Comparison of ENCODE assay signal across 13 cellular contexts in genomic region chr19:6018786-6019185, GRCh38. TPM values are rescaled to one million over a fixed set of nuclear protein-coding genes. Genes with fewer than 3 reads are reported as not detected.
DNase-seq lines count a peak whose midpoint lies in the region; TF ChIP-seq lines count a peak whose summit lies in the region.
"Had no signal": no experiment of that assay in that cellular context is flagged by ENCODE, and none has a peak within 500 bp of the region (broad histone marks: within the 10 kb centered on the region; RNA-seq: fewer than 3 reads in every experiment).

No MANE protein-coding gene starts in this region.

- H3K27me3 ChIP-seq in stomach, result no peaks in the 10 kb centered on the region
- H3K27me3 ChIP-seq: BLaER1, vagina had no signal

- 77 to 89% (median 79%) methylated on average over 9 to 10 of the region's 10 CpGs for WGBS in stomach, 5 donors

- H3K4me1 ChIP-seq in OCI-LY7 (ENCODE audit: insufficient read depth, low read length, poor library complexity, severe bottlenecking), result no peaks in the 10 kb centered on the region
- peaks cover 18 to 37% (median 29%) of the 10 kb centered on the region in 4 donors for H3K4me1 ChIP-seq in stomach

- no peak for TF ChIP-seq EP300 in stomach (IDR thresholded peaks at IDR 0.05)

- H2AFZ ChIP-seq in OCI-LY7 (ENCODE audit: low read length), result no peak overlapping the region

- H3K79me2 ChIP-seq in OCI-LY7 (ENCODE audit: insufficient read depth, low read depth, low read length), result no peaks in the 10 kb centered on the region

- BruUV-seq in OCI-LY7 (replicated peaks; lab: Mats Ljungman, UMichigan), result no TSS peak

- CTCF ChIA-PET in OCI-LY7 (lab: Charles Lee; ENCODE audit: unreplicated experiment), result no interaction called here

- TF ChIP-seq POLR2A in stomach (IDR thresholded peaks at IDR 0.05), result no peak

- no peaks in the 10 kb centered on the region for H3K9me3 ChIP-seq in OCI-LY7 (ENCODE audit: low read length)
- no peaks in the 10 kb centered on the region for H3K9me3 ChIP-seq in stomach
- H3K9me3 ChIP-seq: BLaER1, vagina had no signal

- H3K27ac ChIP-seq in OCI-LY7 (ENCODE audit: low read depth, low read length, poor library complexity, severe bottlenecking) (no peak overlapping the region), stomach (no peak overlapping the region)
- H3K27ac ChIP-seq: BLaER1, skin epidermis, vagina had no signal

- DNase-seq in stimulated activated CD4-positive, alpha-beta T cell treated with anti-CD3 and anti-CD28 coated beads, Interleukin-15, amount 100 ng/mL, for 24 hours, result peak; percentile 25
- no peak for DNase-seq in stimulated activated CD4-positive, alpha-beta T cell treated with anti-CD3 and anti-CD28 coated beads, Interleukin-1b, Interleukin-23, amount 100 ng/mL, for 48 hours
- DNase-seq in OCI-LY7 (ENCODE audit: low spot score), result peak; percentile 54
- no peak for DNase-seq in fibroblast of villous mesenchyme (ENCODE audit: low read depth)
- DNase-seq in NCI-H526 treated with DMSO at 0.1 percent for 48 hours (lab: John Stamatoyannopoulos, UW), result no peak
- DNase-seq in UCSD-AML1 (lab: John Stamatoyannopoulos, UW; ENCODE audit: unreplicated experiment), result no peak
- DNase-seq in stomach, result no peak
- no peak for DNase-seq in AG08396 (ENCODE audit: low spot score)
- DNase-seq: naive B cell, NCI-H1417 treated with DMSO at 0.1 percent for 48 hours had no signal

- no peak overlapping the region for H3K4me3 ChIP-seq in OCI-LY7 (ENCODE audit: low read depth, low read length, poor library complexity, severe bottlenecking)
- H3K4me3 ChIP-seq in fibroblast of villous mesenchyme (ENCODE audit: low read depth, low read length), result no peak overlapping the region
- H3K4me3 ChIP-seq in stomach, result no peak overlapping the region
- H3K4me3 ChIP-seq: BLaER1, skin epidermis, vagina had no signal

- POLR2A ChIA-PET in OCI-LY7 (lab: Charles Lee), result no interaction called here

- H4K20me1 ChIP-seq in OCI-LY7 (ENCODE audit: insufficient read depth, low read length), result no peaks in the 10 kb centered on the region
- H4K20me1 ChIP-seq: BLaER1 had no signal

- no peak overlapping the region for H3K4me2 ChIP-seq in OCI-LY7 (ENCODE audit: low read length)
- H3K4me2 ChIP-seq: BLaER1 had no signal

- TF ChIP-seq CTCF in OCI-LY7 (conservative IDR thresholded peaks at IDR 0.05; ENCODE audit: low read length), result peak; percentile 76
- TF ChIP-seq CTCF in fibroblast of villous mesenchyme (IDR thresholded peaks at IDR 0.05; ENCODE audit: insufficient read depth, low read depth, low read length), result peak; percentile 33
- TF ChIP-seq CTCF in stomach (IDR thresholded peaks at IDR 0.05), result no peak

- intact Hi-C loops in OCI-LY7 (cut with micrococcal nuclease; ENCODE audit: unreplicated experiment) (no loop called here), stomach (cut with DNase I; ENCODE audit: low total_unique reads) (no loop called here)

- no peaks in the 10 kb centered on the region for H3K36me3 ChIP-seq in OCI-LY7 (ENCODE audit: insufficient read depth, low read length)
- peaks cover 0 to 16% (median 7%) of the 10 kb centered on the region in 4 donors for H3K36me3 ChIP-seq in stomach
- H3K36me3 ChIP-seq: BLaER1, vagina had no signal

- no peaks in the 10 kb centered on the region for H3K9me2 ChIP-seq in OCI-LY7 (ENCODE audit: insufficient read depth, low read length)

RNA-seq across cellular contexts. Expression of gene RANBP3, which starts 40.8 kb away (rescaled TPM):
- total RNA-seq in OCI-LY7 (2014; rRNA removed; shearing (Covaris generic)), result 63.7 and 74.3 TPM in 2 replicates
- total RNA-seq in OCI-LY7 (2022) (90.2 and 99.9 TPM in 2 replicates), fibroblast of villous mesenchyme (45.8 and 47.4 TPM in 2 replicates), stomach (100 to 1,000 TPM in 2 of 5 donors, 10 to 100 TPM in 3; 28.6 to 235 (median 85.9) TPM)
- 10 to 100 TPM; 27.7 to 34.4 (median 31.2) TPM for polyA plus RNA-seq in stomach

Comparison
In these comparisons a context has a peak if more than half of its experiments do, and no peak if none do; other contexts are left out.
1. DNase-seq: peak in stimulated activated CD4-positive, alpha-beta T cell treated with anti-CD3 and anti-CD28 coated beads, Interleukin-15, amount 100 ng/mL, for 24 hours (single experiment) and OCI-LY7 (single experiment); none in stimulated activated CD4-positive, alpha-beta T cell treated with anti-CD3 and anti-CD28 coated beads, Interleukin-1b, Interleukin-23, amount 100 ng/mL, for 48 hours (single experiment), fibroblast of villous mesenchyme (single experiment), NCI-H526 treated with DMSO at 0.1 percent for 48 hours (single experiment), UCSD-AML1 (single experiment), stomach (single experiment) and AG08396 (single experiment).
2. CTCF ChIP-seq: peak in OCI-LY7 (single experiment) and fibroblast of villous mesenchyme (single experiment); none in stomach (0 of 7).